Comparison of ENCODE assay signal across 19 cellular contexts in the genomic region with DNA sequence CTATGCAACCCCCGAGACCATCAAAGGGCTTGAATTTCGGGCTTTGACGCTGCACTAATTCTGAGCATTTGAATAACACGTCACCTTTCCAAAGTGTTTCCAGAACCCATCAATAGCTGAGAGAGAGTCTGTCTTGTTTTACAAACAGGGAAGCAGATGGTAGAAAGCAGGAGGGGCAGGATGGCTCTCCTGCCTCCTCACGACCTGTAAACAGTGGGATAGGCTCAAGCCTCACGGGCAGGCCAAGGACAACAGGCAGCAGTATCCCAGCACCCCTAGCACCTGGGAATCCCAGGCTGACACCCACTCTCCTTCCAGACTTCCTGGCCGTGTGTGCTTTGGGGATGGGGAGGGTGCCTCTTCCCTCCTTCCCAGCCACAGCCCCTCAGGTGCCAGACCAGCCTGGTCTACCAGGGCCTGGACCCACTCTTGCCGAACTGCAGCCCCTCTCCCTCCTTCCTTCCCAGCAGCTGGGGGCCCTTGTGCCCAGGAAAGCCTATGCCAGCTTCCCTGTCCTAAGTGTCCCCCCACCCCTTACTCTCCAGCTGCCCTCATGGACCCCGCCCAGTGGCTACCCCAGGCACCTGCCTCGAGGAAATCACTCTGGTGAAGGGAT. TPM values are rescaled to one million over a fixed set of nuclear protein-coding genes. Genes with fewer than 3 reads are reported as not detected.
DNase-seq lines count a peak whose midpoint lies in the region; ATAC-seq and TF ChIP-seq lines count a peak whose summit lies in the region.
"Had no signal": no experiment of that assay in that cellular context is flagged by ENCODE, and none has a peak within 500 bp of the region (broad histone marks: within the 10 kb centered on the region; RNA-seq: fewer than 3 reads in every experiment).

No MANE protein-coding gene starts in this region.

- H4K20me1 ChIP-seq in GM23338 (replicated peaks; ENCODE audit: insufficient read depth), result no peaks in the 10 kb centered on the region

- H3K36me3 Mint-ChIP-seq in GM23338 (ENCODE audit: low read depth) (no peaks in the 10 kb centered on the region; the same call in 2 of the 3 replicates), progenitor cell of endocrine pancreas (ENCODE audit: insufficient read depth) (no peaks in the 10 kb centered on the region)

- H2AFZ ChIP-seq in GM23338, result no peak overlapping the region

- H3K27me3 Mint-ChIP-seq in GM23338 (ENCODE audit: insufficient read depth, low read depth, poor library complexity) (peaks cover 11% of the 10 kb centered on the region), progenitor cell of endocrine pancreas (no peaks in the 10 kb centered on the region)
- H3K27me3 Mint-ChIP-seq: activated CD4-positive, alpha-beta T cell treated with anti-CD3 and anti-CD28 coated beads, Interleukin-2, amount 10 ng/mL, durations not matched to agents 24 days and 14 days had no signal

- H3K9ac ChIP-seq in endocrine pancreas (ENCODE audit: control insufficient read depth, insufficient read depth, low read length), result peak overlapping the region; percentile 63

- TF ChIP-seq CTCF in GM23338 (conservative IDR thresholded peaks at IDR 0.05; ENCODE audit: low read depth in 2 of 2), result no peak
- no peak for TF ChIP-seq CTCF in progenitor cell of endocrine pancreas (IDR thresholded peaks at IDR 0.05; ENCODE audit: unreplicated experiment)

- no peak overlapping the region for H3K4me2 ChIP-seq in GM23338

- peak overlapping the region; percentile 54 for H3K27ac Mint-ChIP-seq in GM23338
- H3K27ac Mint-ChIP-seq in progenitor cell of endocrine pancreas, result peak overlapping the region; percentile 71
- H3K27ac Mint-ChIP-seq: activated CD4-positive, alpha-beta T cell treated with anti-CD3 and anti-CD28 coated beads, Interleukin-2, amount 10 ng/mL, durations not matched to agents 24 days and 14 days had no signal

- H3K4me1 ChIP-seq in GM23338 (ENCODE audit: insufficient read depth) (peaks cover 8% of the 10 kb centered on the region; the same call in 1 of the 2 replicates), endocrine pancreas (ENCODE audit: control insufficient read depth, insufficient read depth, low read length) (no peaks in the 10 kb centered on the region)
- H3K4me1 ChIP-seq: BE2C, colonic mucosa, prostate gland had no signal

- no peak overlapping the region for H3K27ac ChIP-seq in GM23338 (ENCODE audit: low read depth)
- H3K27ac ChIP-seq: ascending aorta, colonic mucosa, prostate gland had no signal

- ATAC-seq in GM23338, result no peak
- ATAC-seq in GM18873 (IDR thresholded peaks at IDR 0.05; ENCODE audit: low FRiP score, unreplicated experiment), result no peak
- ATAC-seq: HCT116, left cardiac atrium, SK-N-SH treated with all-trans-retinoic acid at 6 μM for 48 hours had no signal

- no peak overlapping the region; the same call in 2 of the 3 replicates for H3K4me3 Mint-ChIP-seq in GM23338
- no peak overlapping the region for H3K4me3 Mint-ChIP-seq in progenitor cell of endocrine pancreas (ENCODE audit: low read depth)
- H3K4me3 Mint-ChIP-seq: activated CD4-positive, alpha-beta T cell treated with anti-CD3 and anti-CD28 coated beads, Interleukin-2, amount 10 ng/mL, durations not matched to agents 24 days and 14 days had no signal

- no peaks in the 10 kb centered on the region for H3K9me2 ChIP-seq in GM23338 (ENCODE audit: insufficient read depth)

- DNase-seq in GM23338 (ENCODE audit: low spot score) (no peak), NCI-H524 treated with DMSO at 0.1 percent for 48 hours (lab: John Stamatoyannopoulos, UW) (peak; percentile 69), progenitor cell of endocrine pancreas (ENCODE audit: low spot score, unreplicated experiment) (no peak), SIG-M5 treated with dmso at 0.1 percent for 504 hours (lab: John Stamatoyannopoulos, UW; ENCODE audit: unreplicated experiment) (no peak), NOMO-1 treated with dmso at 0.1 percent for 144 hours (lab: John Stamatoyannopoulos, UW; ENCODE audit: unreplicated experiment) (no peak)
- DNase-seq: activated CD4-positive, alpha-beta T cell treated with anti-CD3 and anti-CD28 coated beads, Interleukin-2, amount 10 ng/mL, durations not matched to agents 24 days and 14 days; BE2C; colonic mucosa; DMS79; Kasumi-1; left cardiac atrium; NCI-H446; trophoblast cell had no signal

- 0 out of 2 replicates have a peak, but pooled peaks cover 3% of the 10 kb centered on the region for H3F3A ChIP-seq in GM23338 (replicated peaks; ENCODE audit: low read depth)

- no peaks in the 10 kb centered on the region for H3K9me3 Mint-ChIP-seq in GM23338
- H3K9me3 Mint-ChIP-seq in progenitor cell of endocrine pancreas (ENCODE audit: low read depth), result no peaks in the 10 kb centered on the region
- H3K9me3 Mint-ChIP-seq: activated CD4-positive, alpha-beta T cell treated with anti-CD3 and anti-CD28 coated beads, Interleukin-2, amount 10 ng/mL, durations not matched to agents 24 days and 14 days had no signal

- H3K27me3 ChIP-seq in GM23338 (ENCODE audit: insufficient read depth) (no peaks in the 10 kb centered on the region), endocrine pancreas (ENCODE audit: control insufficient read depth, insufficient read depth, low read length) (no peaks in the 10 kb centered on the region)
- H3K27me3 ChIP-seq: ascending aorta, BE2C, colonic mucosa had no signal

- H3K79me2 ChIP-seq in GM23338 (replicated peaks; ENCODE audit: insufficient read depth), result no peaks in the 10 kb centered on the region

- H3K4me1 Mint-ChIP-seq in GM23338 (peaks cover 26% of the 10 kb centered on the region), progenitor cell of endocrine pancreas (ENCODE audit: low read depth) (no peaks in the 10 kb centered on the region)
- H3K4me1 Mint-ChIP-seq: activated CD4-positive, alpha-beta T cell treated with anti-CD3 and anti-CD28 coated beads, Interleukin-2, amount 10 ng/mL, durations not matched to agents 24 days and 14 days had no signal

- H3K4me3 ChIP-seq in GM23338 (no peak overlapping the region), endocrine pancreas (ENCODE audit: control insufficient read depth, insufficient read depth, low read length) (no peak overlapping the region)
- H3K4me3 ChIP-seq: ascending aorta, colonic mucosa, prostate gland had no signal

- H3K9me3 ChIP-seq in endocrine pancreas (ENCODE audit: control insufficient read depth, low read length), result no peaks in the 10 kb centered on the region
- H3K9me3 ChIP-seq: ascending aorta, BE2C, colonic mucosa, prostate gland had no signal

- H3K36me3 ChIP-seq in GM23338 (ENCODE audit: insufficient read depth), result no peaks in the 10 kb centered on the region
- H3K36me3 ChIP-seq in endocrine pancreas (ENCODE audit: control insufficient read depth, insufficient read depth, low read length), result no peaks in the 10 kb centered on the region
- H3K36me3 ChIP-seq: ascending aorta, BE2C, colonic mucosa, prostate gland had no signal

TF ChIP-seq in GM23338, 12 proteins besides CTCF, POLR2A, EP300 and RAD21 (continues in another document):
- TF ChIP-seq EZH2 (IDR thresholded peaks at IDR 0.05; ENCODE audit: low read depth, unreplicated experiment) (no peak), ZNF331 (CRISPR knock-in tag; IDR thresholded peaks at IDR 0.05; ENCODE audit: low read depth) (no peak)
- TF ChIP-seq, protein P1, sequence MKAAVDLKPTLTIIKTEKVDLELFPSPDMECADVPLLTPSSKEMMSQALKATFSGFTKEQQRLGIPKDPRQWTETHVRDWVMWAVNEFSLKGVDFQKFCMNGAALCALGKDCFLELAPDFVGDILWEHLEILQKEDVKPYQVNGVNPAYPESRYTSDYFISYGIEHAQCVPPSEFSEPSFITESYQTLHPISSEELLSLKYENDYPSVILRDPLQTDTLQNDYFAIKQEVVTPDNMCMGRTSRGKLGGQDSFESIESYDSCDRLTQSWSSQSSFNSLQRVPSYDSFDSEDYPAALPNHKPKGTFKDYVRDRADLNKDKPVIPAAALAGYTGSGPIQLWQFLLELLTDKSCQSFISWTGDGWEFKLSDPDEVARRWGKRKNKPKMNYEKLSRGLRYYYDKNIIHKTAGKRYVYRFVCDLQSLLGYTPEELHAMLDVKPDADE (IDR thresholded peaks at IDR 0.05), result no peak

RNA-seq across cellular contexts. Expression of a gene that starts 20.2 kb away (rescaled TPM):
- 1.4 and 3.7 TPM in 2 replicates for total RNA-seq in GM23338 (2014; rRNA removed; shearing (Covaris generic))
- 3.6 and 3.9 TPM in 2 replicates for polyA plus RNA-seq in GM23338 (2016; fragmentation: Nextera tagmentation; extraction: Ambion mirVana)
- total RNA-seq in progenitor cell of endocrine pancreas, result 4.6 and 5.6 TPM in 2 replicates

RNA-seq across cellular contexts. Expression of a gene that starts 39.6 kb away (rescaled TPM):
- 19.9 and 27.0 TPM in 2 replicates for total RNA-seq in GM23338 (2014; rRNA removed; shearing (Covaris generic))
- 14.0 and 17.3 TPM in 2 replicates for polyA plus RNA-seq in GM23338 (2016; fragmentation: Nextera tagmentation; extraction: Ambion mirVana)
- total RNA-seq in progenitor cell of endocrine pancreas, result 17.0 and 17.7 TPM in 2 replicates
